Comparison of ENCODE assay signal across 23 cellular contexts in the genomic region with DNA sequence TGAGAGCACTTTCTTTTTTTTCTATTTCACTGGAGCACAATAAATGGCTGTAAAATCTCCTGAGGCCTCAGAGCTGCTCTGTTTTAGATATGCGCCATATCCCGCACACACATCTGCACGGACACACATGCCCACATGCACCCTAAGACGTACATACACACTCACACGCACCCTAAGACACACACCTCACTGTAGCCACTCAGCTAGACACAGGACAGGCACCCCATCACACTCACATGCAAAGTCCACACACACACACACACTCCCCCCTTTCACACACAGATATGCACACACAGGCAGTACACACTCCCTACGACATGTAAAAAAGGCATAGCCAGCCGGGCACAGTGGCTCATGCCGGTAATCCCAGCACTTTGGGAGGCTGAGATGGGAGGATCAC. TPM values are rescaled to one million over a fixed set of nuclear protein-coding genes. Genes with fewer than 3 reads are reported as not detected.
"Had no signal": no experiment of that assay in that cellular context is flagged by ENCODE, and none has a peak within 500 bp of the region (broad histone marks: within the 10 kb centered on the region; RNA-seq: fewer than 3 reads in every experiment).

No MANE protein-coding gene starts in this region.

- H3K9me3 Mint-ChIP-seq: activated CD4-positive, alpha-beta T cell treated with anti-CD3 and anti-CD28 coated beads, Interleukin-2, amount 10 ng/mL, durations not matched to agents 7 days and 5 days; activated naive CD8-positive, alpha-beta T cell treated with anti-CD3 and anti-CD28 coated beads, Interleukin-2, amount 10 ng/mL, durations not matched to agents 7 days and 5 days; activated T-cell treated with anti-CD3 and anti-CD28 coated beads, Interleukin-2, amount 50 U/mL, for 24 hours; activated T-helper 2 cell treated with anti-CD3 and anti-CD28 coated beads, Interferon-gamma antibody, Interleukin-2, Interleukin-4, amounts not matched to agents 10 μg/mL and 5 μg/mL and 100 μg/mL, durations not matched to agents 14 hours and 24 hours and 36 hours; naive B cell; stimulated activated memory B cell treated with anti-CD40 and anti-IgM and Interleukin-4, amounts not matched to agents 10 μg/mL and 1 μg/mL and 100 μg/mL, for 72 hours had no signal

- H3K27me3 Mint-ChIP-seq: activated CD4-positive, alpha-beta T cell treated with anti-CD3 and anti-CD28 coated beads, Interleukin-2, amount 10 ng/mL, durations not matched to agents 7 days and 5 days; activated naive CD8-positive, alpha-beta T cell treated with anti-CD3 and anti-CD28 coated beads, Interleukin-2, amount 10 ng/mL, durations not matched to agents 7 days and 5 days; activated T-cell treated with anti-CD3 and anti-CD28 coated beads, Interleukin-2, amount 50 U/mL, for 24 hours; stimulated activated memory B cell treated with anti-CD40 and anti-IgM and Interleukin-4, amounts not matched to agents 10 μg/mL and 1 μg/mL and 100 μg/mL, for 72 hours had no signal

- H3K9ac ChIP-seq: parathyroid adenoma had no signal

- H3K4me3 Mint-ChIP-seq: activated CD4-positive, alpha-beta T cell treated with anti-CD3 and anti-CD28 coated beads, Interleukin-2, amount 10 ng/mL, durations not matched to agents 7 days and 5 days; activated CD8-positive, alpha-beta T cell treated with anti-CD3 and anti-CD28 coated beads, Interleukin-2, amount 10 ng/mL, durations not matched to agents 7 days and 5 days; activated naive CD8-positive, alpha-beta T cell treated with anti-CD3 and anti-CD28 coated beads, Interleukin-2, amount 10 ng/mL, durations not matched to agents 7 days and 5 days; activated T-cell treated with anti-CD3 and anti-CD28 coated beads, Interleukin-2, amount 50 U/mL, for 24 hours; naive B cell; stimulated activated memory B cell treated with anti-CD40 and anti-IgM and Interleukin-4, amounts not matched to agents 10 μg/mL and 1 μg/mL and 100 μg/mL, for 72 hours had no signal

- H3K79me2 ChIP-seq: parathyroid adenoma had no signal

- H2AFZ ChIP-seq: parathyroid adenoma had no signal

- H3K27ac ChIP-seq: body of pancreas, dorsolateral prefrontal cortex, epithelial cell of prostate, left ventricle myocardium inferior, neutrophil, parathyroid adenoma, spleen had no signal

- DNase-seq: activated CD4-positive, alpha-beta T cell treated with anti-CD3 and anti-CD28 coated beads, Interleukin-2, amount 10 ng/mL, durations not matched to agents 7 days and 5 days; activated CD8-positive, alpha-beta T cell treated with anti-CD3 and anti-CD28 coated beads, Interleukin-2, amount 10 ng/mL, durations not matched to agents 7 days and 5 days; activated naive CD4-positive, alpha-beta T cell treated with Interleukin-2 at 50 U/mL for 16 hours; activated naive CD8-positive, alpha-beta T cell treated with anti-CD3 and anti-CD28 coated beads, Interleukin-2, amount 10 ng/mL, durations not matched to agents 7 days and 5 days; activated T-cell treated with anti-CD3 and anti-CD28 coated beads, Interleukin-2, amount 50 U/mL, for 24 hours; amygdala; body of pancreas; central memory CD4-positive, alpha-beta T cell; dorsolateral prefrontal cortex; foreskin melanocyte; head of caudate nucleus; left ventricle myocardium inferior; mammary epithelial cell; naive B cell; spleen; stimulated activated CD4-positive, alpha-beta T cell treated with anti-CD3 and anti-CD28 coated beads, Interleukin-4, amount 100 ng/mL, for 4 hours; T1000 had no signal

- H3K9me3 ChIP-seq: body of pancreas, left ventricle myocardium inferior, neutrophil, spleen had no signal

- H3K36me3 Mint-ChIP-seq: naive B cell had no signal

- H3K27ac Mint-ChIP-seq: activated CD4-positive, alpha-beta T cell treated with anti-CD3 and anti-CD28 coated beads, Interleukin-2, amount 10 ng/mL, durations not matched to agents 7 days and 5 days; activated CD8-positive, alpha-beta T cell treated with anti-CD3 and anti-CD28 coated beads, Interleukin-2, amount 10 ng/mL, durations not matched to agents 7 days and 5 days; activated naive CD8-positive, alpha-beta T cell treated with anti-CD3 and anti-CD28 coated beads, Interleukin-2, amount 10 ng/mL, durations not matched to agents 7 days and 5 days; activated T-cell treated with anti-CD3 and anti-CD28 coated beads, Interleukin-2, amount 50 U/mL, for 24 hours; activated T-helper 2 cell treated with anti-CD3 and anti-CD28 coated beads, Interferon-gamma antibody, Interleukin-2, Interleukin-4, amounts not matched to agents 10 μg/mL and 5 μg/mL and 100 μg/mL, durations not matched to agents 14 hours and 24 hours and 36 hours had no signal

- H3K4me1 ChIP-seq: body of pancreas, parathyroid adenoma had no signal

- H3K27me3 ChIP-seq: body of pancreas, dorsolateral prefrontal cortex, spleen had no signal

- H3K4me3 ChIP-seq: body of pancreas, dorsolateral prefrontal cortex, left ventricle myocardium inferior, spleen had no signal

RNA-seq across cellular contexts. Expression of gene CNN1, which starts 11.6 kb away (rescaled TPM):
- total RNA-seq: activated CD4-positive, alpha-beta T cell treated with anti-CD3 and anti-CD28 coated beads, Interleukin-2, amount 10 ng/mL, durations not matched to agents 7 days and 5 days; activated CD8-positive, alpha-beta T cell treated with anti-CD3 and anti-CD28 coated beads, Interleukin-2, amount 10 ng/mL, durations not matched to agents 7 days and 5 days; activated naive CD8-positive, alpha-beta T cell treated with anti-CD3 and anti-CD28 coated beads, Interleukin-2, amount 10 ng/mL, durations not matched to agents 7 days and 5 days; activated T-helper 2 cell treated with anti-CD3 and anti-CD28 coated beads, Interferon-gamma antibody, Interleukin-2, Interleukin-4, amounts not matched to agents 10 μg/mL and 5 μg/mL and 100 μg/mL, durations not matched to agents 14 hours and 24 hours and 36 hours; T-helper 1 cell treated with Interleukin-12 subunit alpha and Interleukin-12 subunit beta and Interleukin-4 antibody, amounts not matched to agents 30 ng/mL and 1 ng/mL, for 36 hours had no signal
